Comparison of ENCODE assay signal across 19 cellular contexts in the genomic region with DNA sequence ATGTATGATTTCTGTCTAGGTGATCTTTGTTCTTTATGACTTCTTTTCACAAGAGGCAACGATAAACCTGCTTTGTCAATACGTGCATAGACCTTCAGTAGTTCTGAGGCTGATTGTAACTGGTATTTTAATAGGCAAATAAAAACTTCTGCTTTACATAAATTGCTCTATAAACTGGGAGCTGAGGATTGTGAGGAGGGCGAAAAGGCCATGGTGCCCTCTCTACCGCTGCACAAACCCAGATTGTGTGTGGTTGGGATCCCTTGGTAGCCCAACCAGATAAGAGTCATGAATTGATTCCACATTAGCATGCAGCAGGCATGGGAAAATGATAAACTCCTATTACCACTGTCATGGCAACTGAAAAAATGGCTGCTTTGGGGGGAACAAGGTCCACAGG.
DNase-seq lines count a peak whose midpoint lies in the region; ATAC-seq and TF ChIP-seq lines count a peak whose summit lies in the region.
"Had no signal": no experiment of that assay in that cellular context is flagged by ENCODE, and none has a peak within 500 bp of the region (broad histone marks: within the 10 kb centered on the region; RNA-seq: fewer than 3 reads in every experiment).

No MANE protein-coding gene starts in this region.

- CTCF ChIA-PET in WTC11 (lab: Charles Lee): interaction anchor here (0.8 to 1.0 kb wide), 3 partner anchors 15 to 259 kb away, joined by 3 read pairs; no protein-coding TSS in a partner anchor

- WGBS in trophoblast cell (ENCODE audit: extremely low coverage, insufficient coverage, insufficient read length): no CpG with 5 or more reads among the region's 4 CpGs

- no peak overlapping the region for H2AFZ ChIP-seq in trophoblast cell (ENCODE audit: insufficient read depth, low read length, poor library complexity)

- no peak overlapping the region for H4K91ac ChIP-seq in trophoblast cell (ENCODE audit: low read depth, low read length)

- H3K27ac Mint-ChIP-seq in WTC11: peak overlapping the region; percentile 90
- H3K27ac Mint-ChIP-seq: CD4-positive, alpha-beta T cell had no signal

- no peak for TF ChIP-seq CTCF in WTC11 (IDR thresholded peaks at IDR 0.05)

- no peak overlapping the region for H3K4me3 ChIP-seq in BLaER1
- no peak overlapping the region for H3K4me3 ChIP-seq in trophoblast cell (ENCODE audit: low read depth, low read length)
- H3K4me3 ChIP-seq: SJSA1 had no signal

- H2AK5ac ChIP-seq in trophoblast cell (ENCODE audit: low read length): no peak overlapping the region

- H3K27me3 Mint-ChIP-seq in WTC11 (ENCODE audit: low read depth): no peaks in the 10 kb centered on the region

- H3K4me1 Mint-ChIP-seq in WTC11: peaks cover 54% of the 10 kb centered on the region

- H3K27me3 ChIP-seq in BLaER1: no peaks in the 10 kb centered on the region
- no peaks in the 10 kb centered on the region for H3K27me3 ChIP-seq in trophoblast cell (ENCODE audit: insufficient read depth, low read length)
- H3K27me3 ChIP-seq: SJSA1 had no signal

- no peaks in the 10 kb centered on the region for H4K20me1 ChIP-seq in BLaER1

- H3K79me2 ChIP-seq in trophoblast cell (ENCODE audit: control insufficient read depth, insufficient read depth, low read length, poor library complexity): no peaks in the 10 kb centered on the region

- H3K14ac ChIP-seq in trophoblast cell (ENCODE audit: low read length): no peak overlapping the region

- H3K36me3 ChIP-seq in BLaER1 (no peaks in the 10 kb centered on the region), trophoblast cell (ENCODE audit: control insufficient read depth in 1 of 2, insufficient read depth in 2 of 2, low read length in 2 of 2) (no peaks in the 10 kb centered on the region)
- H3K36me3 ChIP-seq: SJSA1 had no signal

- H3K9me3 Mint-ChIP-seq in WTC11: no peaks in the 10 kb centered on the region
- H3K9me3 Mint-ChIP-seq: CD4-positive, alpha-beta T cell had no signal

- H3K9me3 ChIP-seq in BLaER1 (no peaks in the 10 kb centered on the region), trophoblast cell (ENCODE audit: insufficient read depth, low read depth, low read length) (no peaks in the 10 kb centered on the region)
- H3K9me3 ChIP-seq: SJSA1 had no signal

- H3K9ac ChIP-seq in BLaER1: no peak overlapping the region
- H3K9ac ChIP-seq in trophoblast cell (ENCODE audit: low read length): no peak overlapping the region
- H3K9ac ChIP-seq: KMS-11 had no signal

- H4K8ac ChIP-seq in trophoblast cell (ENCODE audit: low read depth, low read length): no peak overlapping the region

- H4K12ac ChIP-seq in trophoblast cell (ENCODE audit: low read depth, low read length): no peak overlapping the region

- H3K18ac ChIP-seq in trophoblast cell (ENCODE audit: low read length): no peak overlapping the region

- no peak overlapping the region for H3K23ac ChIP-seq in trophoblast cell (ENCODE audit: low read length)

- H3K4ac ChIP-seq in trophoblast cell (ENCODE audit: low read depth, low read length): no peak overlapping the region

- H2BK5ac ChIP-seq in trophoblast cell (ENCODE audit: low read depth, low read length, poor library complexity): no peak overlapping the region

- no peak overlapping the region for H2BK120ac ChIP-seq in trophoblast cell (ENCODE audit: insufficient read depth, low read length, poor library complexity)

- no peaks in the 10 kb centered on the region for H3K36me3 Mint-ChIP-seq in WTC11

- H3K27ac ChIP-seq in BLaER1 (peak overlapping the region; percentile 29; the same call in 1 of the 2 replicates), trophoblast cell (ENCODE audit: low read depth, low read length) (no peak overlapping the region)
- H3K27ac ChIP-seq: 22Rv1, KMS-11, RWPE1, SJSA1 had no signal

- POLR2A ChIA-PET in WTC11 (lab: Charles Lee): no interaction called here

- H2BK12ac ChIP-seq in trophoblast cell (ENCODE audit: low read length): no peak overlapping the region

- H3K79me1 ChIP-seq in trophoblast cell (ENCODE audit: low read length): no peaks in the 10 kb centered on the region

- peaks cover 48% of the 10 kb centered on the region for H3K4me1 ChIP-seq in BLaER1
- peaks cover 0 to 3% of the 10 kb centered on the region in 2 experiments for H3K4me1 ChIP-seq in trophoblast cell (ENCODE audit: control insufficient read depth in 1 of 2, insufficient read depth in 2 of 2, low read length in 2 of 2)

- DNase-seq in NCI-H1048 (lab: John Stamatoyannopoulos, UW): peak; percentile 43
- DNase-seq in WTC11 (ENCODE audit: low spot score): no peak
- peak; percentile 18 for DNase-seq in mesenteric fat pad (ENCODE audit: low spot score)
- DNase-seq in inferior parietal cortex (ENCODE audit: extremely low spot score): no peak
- no peak for DNase-seq in stimulated activated naive CD4-positive, alpha-beta T cell (lab: John Stamatoyannopoulos, UW)
- DNase-seq in trophoblast cell: no peak
- DNase-seq in DMS114 treated with DMSO at 0.1 percent for 48 hours (lab: John Stamatoyannopoulos, UW; ENCODE audit: unreplicated experiment): no peak
- DNase-seq: CD4-positive, alpha-beta T cell; DMS79 treated with DMSO at 0.1 percent for 48 hours; MM.1S; NCI-H1105 treated with DMSO at 0.1 percent for 48 hours; NCI-H2029 treated with DMSO at 0.1 percent for 48 hours; NCI-H510A treated with DMSO at 0.1 percent for 48 hours had no signal

- H3K4me2 ChIP-seq in BLaER1 (peak overlapping the region; percentile 74), trophoblast cell (ENCODE audit: low read length) (no peak overlapping the region)
- H3K4me2 ChIP-seq: KMS-11 had no signal

- ATAC-seq in WTC11: no peak
- ATAC-seq: HepG2 had no signal

- H3K4me3 Mint-ChIP-seq in WTC11: no peak overlapping the region
- H3K4me3 Mint-ChIP-seq: CD4-positive, alpha-beta T cell had no signal

TF ChIP-seq in WTC11, 78 proteins besides CTCF, POLR2A, EP300 and RAD21 (continues in another document):
- TF ChIP-seq, protein P1, sequence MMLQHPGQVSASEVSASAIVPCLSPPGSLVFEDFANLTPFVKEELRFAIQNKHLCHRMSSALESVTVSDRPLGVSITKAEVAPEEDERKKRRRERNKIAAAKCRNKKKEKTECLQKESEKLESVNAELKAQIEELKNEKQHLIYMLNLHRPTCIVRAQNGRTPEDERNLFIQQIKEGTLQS (CRISPR knock-in tag; conservative IDR thresholded peaks at IDR 0.05): no peak
- TF ChIP-seq, protein P2, sequence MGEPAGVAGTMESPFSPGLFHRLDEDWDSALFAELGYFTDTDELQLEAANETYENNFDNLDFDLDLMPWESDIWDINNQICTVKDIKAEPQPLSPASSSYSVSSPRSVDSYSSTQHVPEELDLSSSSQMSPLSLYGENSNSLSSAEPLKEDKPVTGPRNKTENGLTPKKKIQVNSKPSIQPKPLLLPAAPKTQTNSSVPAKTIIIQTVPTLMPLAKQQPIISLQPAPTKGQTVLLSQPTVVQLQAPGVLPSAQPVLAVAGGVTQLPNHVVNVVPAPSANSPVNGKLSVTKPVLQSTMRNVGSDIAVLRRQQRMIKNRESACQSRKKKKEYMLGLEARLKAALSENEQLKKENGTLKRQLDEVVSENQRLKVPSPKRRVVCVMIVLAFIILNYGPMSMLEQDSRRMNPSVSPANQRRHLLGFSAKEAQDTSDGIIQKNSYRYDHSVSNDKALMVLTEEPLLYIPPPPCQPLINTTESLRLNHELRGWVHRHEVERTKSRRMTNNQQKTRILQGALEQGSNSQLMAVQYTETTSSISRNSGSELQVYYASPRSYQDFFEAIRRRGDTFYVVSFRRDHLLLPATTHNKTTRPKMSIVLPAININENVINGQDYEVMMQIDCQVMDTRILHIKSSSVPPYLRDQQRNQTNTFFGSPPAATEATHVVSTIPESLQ (CRISPR knock-in tag; IDR thresholded peaks at IDR 0.05): no peak
- TF ChIP-seq, protein P3, sequence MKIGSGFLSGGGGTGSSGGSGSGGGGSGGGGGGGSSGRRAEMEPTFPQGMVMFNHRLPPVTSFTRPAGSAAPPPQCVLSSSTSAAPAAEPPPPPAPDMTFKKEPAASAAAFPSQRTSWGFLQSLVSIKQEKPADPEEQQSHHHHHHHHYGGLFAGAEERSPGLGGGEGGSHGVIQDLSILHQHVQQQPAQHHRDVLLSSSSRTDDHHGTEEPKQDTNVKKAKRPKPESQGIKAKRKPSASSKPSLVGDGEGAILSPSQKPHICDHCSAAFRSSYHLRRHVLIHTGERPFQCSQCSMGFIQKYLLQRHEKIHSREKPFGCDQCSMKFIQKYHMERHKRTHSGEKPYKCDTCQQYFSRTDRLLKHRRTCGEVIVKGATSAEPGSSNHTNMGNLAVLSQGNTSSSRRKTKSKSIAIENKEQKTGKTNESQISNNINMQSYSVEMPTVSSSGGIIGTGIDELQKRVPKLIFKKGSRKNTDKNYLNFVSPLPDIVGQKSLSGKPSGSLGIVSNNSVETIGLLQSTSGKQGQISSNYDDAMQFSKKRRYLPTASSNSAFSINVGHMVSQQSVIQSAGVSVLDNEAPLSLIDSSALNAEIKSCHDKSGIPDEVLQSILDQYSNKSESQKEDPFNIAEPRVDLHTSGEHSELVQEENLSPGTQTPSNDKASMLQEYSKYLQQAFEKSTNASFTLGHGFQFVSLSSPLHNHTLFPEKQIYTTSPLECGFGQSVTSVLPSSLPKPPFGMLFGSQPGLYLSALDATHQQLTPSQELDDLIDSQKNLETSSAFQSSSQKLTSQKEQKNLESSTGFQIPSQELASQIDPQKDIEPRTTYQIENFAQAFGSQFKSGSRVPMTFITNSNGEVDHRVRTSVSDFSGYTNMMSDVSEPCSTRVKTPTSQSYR (CRISPR knock-in tag; IDR thresholded peaks at IDR 0.05): no peak
- TF ChIP-seq JAZF1 (CRISPR knock-in tag; IDR thresholded peaks at IDR 0.05) (no peak), MXD4 (CRISPR knock-in tag; IDR thresholded peaks at IDR 0.05; ENCODE audit: borderline replicate concordance) (no peak), ZNF416 (CRISPR knock-in tag; IDR thresholded peaks at IDR 0.05) (no peak)
- TF ChIP-seq, protein P4, sequence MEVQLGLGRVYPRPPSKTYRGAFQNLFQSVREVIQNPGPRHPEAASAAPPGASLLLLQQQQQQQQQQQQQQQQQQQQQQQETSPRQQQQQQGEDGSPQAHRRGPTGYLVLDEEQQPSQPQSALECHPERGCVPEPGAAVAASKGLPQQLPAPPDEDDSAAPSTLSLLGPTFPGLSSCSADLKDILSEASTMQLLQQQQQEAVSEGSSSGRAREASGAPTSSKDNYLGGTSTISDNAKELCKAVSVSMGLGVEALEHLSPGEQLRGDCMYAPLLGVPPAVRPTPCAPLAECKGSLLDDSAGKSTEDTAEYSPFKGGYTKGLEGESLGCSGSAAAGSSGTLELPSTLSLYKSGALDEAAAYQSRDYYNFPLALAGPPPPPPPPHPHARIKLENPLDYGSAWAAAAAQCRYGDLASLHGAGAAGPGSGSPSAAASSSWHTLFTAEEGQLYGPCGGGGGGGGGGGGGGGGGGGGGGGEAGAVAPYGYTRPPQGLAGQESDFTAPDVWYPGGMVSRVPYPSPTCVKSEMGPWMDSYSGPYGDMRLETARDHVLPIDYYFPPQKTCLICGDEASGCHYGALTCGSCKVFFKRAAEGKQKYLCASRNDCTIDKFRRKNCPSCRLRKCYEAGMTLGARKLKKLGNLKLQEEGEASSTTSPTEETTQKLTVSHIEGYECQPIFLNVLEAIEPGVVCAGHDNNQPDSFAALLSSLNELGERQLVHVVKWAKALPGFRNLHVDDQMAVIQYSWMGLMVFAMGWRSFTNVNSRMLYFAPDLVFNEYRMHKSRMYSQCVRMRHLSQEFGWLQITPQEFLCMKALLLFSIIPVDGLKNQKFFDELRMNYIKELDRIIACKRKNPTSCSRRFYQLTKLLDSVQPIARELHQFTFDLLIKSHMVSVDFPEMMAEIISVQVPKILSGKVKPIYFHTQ (CRISPR knock-in tag; IDR thresholded peaks at IDR 0.05): no peak

Comparison
In these comparisons a context has a peak if more than half of its experiments do, and no peak if none do; other contexts are left out.
1. DNase-seq: peak in NCI-H1048 (single experiment) and mesenteric fat pad (single experiment); none in WTC11 (single experiment), inferior parietal cortex (single experiment), stimulated activated naive CD4-positive, alpha-beta T cell (0 of 6), trophoblast cell (0 of 2) and DMS114 treated with DMSO at 0.1 percent for 48 hours (single experiment).